9 cellular contexts compared by ENCODE assay signal in genomic region chr12:1629338-1630080, GRCh38. TPM values are rescaled to one million over a fixed set of nuclear protein-coding genes. Genes with fewer than 3 reads are reported as not detected.
DNase-seq lines count a peak whose midpoint lies in the region; ATAC-seq and TF ChIP-seq lines count a peak whose summit lies in the region.
"Had no signal": no experiment of that assay in that cellular context is flagged by ENCODE, and none has a peak within 500 bp of the region (broad histone marks: within the 10 kb centered on the region; RNA-seq: fewer than 3 reads in every experiment).

No MANE protein-coding gene starts in this region.

- peak overlapping the region; percentile 90 for H3K4me2 ChIP-seq in parathyroid adenoma (ENCODE audit: low read length)

- H3K9me3 ChIP-seq in Peyer's patch (no peaks in the 10 kb centered on the region), parathyroid adenoma (ENCODE audit: control insufficient read depth, low read length) (no peaks in the 10 kb centered on the region)

- no peak for ATAC-seq in HG03378 (IDR thresholded peaks at IDR 0.05; ENCODE audit: unreplicated experiment)

- H3K27ac ChIP-seq in Peyer's patch, result peak overlapping the region in 1 of 4 donors; percentile 32
- peak overlapping the region; percentile 95 for H3K27ac ChIP-seq in parathyroid adenoma
- H3K27ac ChIP-seq: C4-2B had no signal

- DNase-seq in NCI-H1436 (lab: John Stamatoyannopoulos, UW) (peak; percentile 4), NCI-H1436 treated with DMSO at 0.1 percent for 48 hours (lab: John Stamatoyannopoulos, UW) (no peak), Peyer's patch (peak in 2 of 3 donors; percentile 23 to 66), fibroblast of the aortic adventitia (ENCODE audit: low read depth) (no peak), NCI-H2029 (lab: John Stamatoyannopoulos, UW) (no peak), NCI-H2196 treated with DMSO at 0.1 percent for 48 hours (lab: John Stamatoyannopoulos, UW; ENCODE audit: unreplicated experiment) (no peak)

- no peaks in the 10 kb centered on the region for H3K27me3 ChIP-seq in Peyer's patch
- H3K27me3 ChIP-seq in parathyroid adenoma (ENCODE audit: control insufficient read depth, insufficient read depth, low read length), result no peaks in the 10 kb centered on the region

- no peak for TF ChIP-seq CTCF in Peyer's patch (IDR thresholded peaks at IDR 0.05)
- peak; percentile 23 for TF ChIP-seq CTCF in fibroblast of the aortic adventitia (IDR thresholded peaks at IDR 0.05; ENCODE audit: insufficient read depth, low read length)
- no peak for TF ChIP-seq CTCF in parathyroid adenoma (IDR thresholded peaks at IDR 0.05)

- H2AFZ ChIP-seq in parathyroid adenoma, result peak overlapping the region; percentile 89

- H3K79me2 ChIP-seq in parathyroid adenoma, result peaks cover 6% of the 10 kb centered on the region

- no peak for TF ChIP-seq POLR2A in Peyer's patch (IDR thresholded peaks at IDR 0.05)

- H3K4me1 ChIP-seq in Peyer's patch (peaks cover 4 to 26% (median 9%) of the 10 kb centered on the region in 4 donors), parathyroid adenoma (peaks cover 32% of the 10 kb centered on the region)

- H3K4me3 ChIP-seq in Peyer's patch (peak overlapping the region; percentile 19 to 62 (median 52)), fibroblast of the aortic adventitia (ENCODE audit: low read depth, low read length) (peak overlapping the region; percentile 50), parathyroid adenoma (ENCODE audit: low read depth, low read length) (peak overlapping the region; percentile 56)

- peak overlapping the region; percentile 70 for H3K9ac ChIP-seq in parathyroid adenoma

- H3K36me3 ChIP-seq in Peyer's patch (no peaks in the 10 kb centered on the region), parathyroid adenoma (ENCODE audit: control insufficient read depth, insufficient read depth, low read length) (no peaks in the 10 kb centered on the region)

RNA-seq across cellular contexts. Expression of gene WNT5B, which starts 0.5 kb away (rescaled TPM):
- total RNA-seq in Peyer's patch (1 to 10 TPM in 1 of 4 donors, under 1 TPM in 2, not detected in 1; 0.53 to 9.1 (median 0.94) TPM), fibroblast of the aortic adventitia (ENCODE audit: low replicate concordance) (3.1 and 16.6 TPM in 2 replicates)

RNA-seq across cellular contexts. Expression of gene FBXL14, which starts 35.1 kb away (rescaled TPM):
- total RNA-seq in Peyer's patch (10 to 100 TPM in 3 of 4 donors, 1 to 10 TPM in 1; 6.3 to 20.4 (median 12.7) TPM), fibroblast of the aortic adventitia (ENCODE audit: low replicate concordance) (1.1 and 11.2 TPM in 2 replicates)

Comparison
In these comparisons a context has a peak if more than half of its experiments do, and no peak if none do; other contexts are left out.
1. DNase-seq: peak in NCI-H1436 (single experiment) and Peyer's patch (2 of 3); none in NCI-H1436 treated with DMSO at 0.1 percent for 48 hours (single experiment), fibroblast of the aortic adventitia (single experiment), NCI-H2029 (single experiment) and NCI-H2196 treated with DMSO at 0.1 percent for 48 hours (single experiment).
2. Peak in every context shown above with its lines, with median percentiles within 50 percentile points of each other: H3K4me3 ChIP-seq.